In genomic region chr6:108734336-108734922, GRCh38 we compare ENCODE assay signal across 18 cellular contexts.
"Had no signal": no experiment of that assay in that cellular context is flagged by ENCODE, and none has a peak within 500 bp of the region (broad histone marks: within the 10 kb centered on the region; RNA-seq: fewer than 3 reads in every experiment).

No MANE protein-coding gene starts in this region.

- H3K9me3 ChIP-seq: adrenal gland, breast epithelium, esophagus squamous epithelium, thyroid gland, uterus had no signal

- H3K27ac Mint-ChIP-seq: activated naive CD4-positive, alpha-beta T cell treated with anti-CD3 and anti-CD28 coated beads, Interleukin-2, amount 50 U/mL, for 72 hours; dendritic cell treated with granulocyte-macrophage colony-stimulating factor and Interleukin-4, amounts not matched to agents 40 ng/mL and 50 ng/mL, for 4 days; nephron progenitor cell had no signal

- H3K27ac ChIP-seq: adrenal gland, breast epithelium, esophagus squamous epithelium, thyroid gland, uterus had no signal

- H3K4me3 ChIP-seq: adrenal gland, breast epithelium, esophagus squamous epithelium, lung, thyroid gland, uterus had no signal

- H3K4me1 ChIP-seq: adrenal gland, uterus had no signal

- H3K4me3 Mint-ChIP-seq: dendritic cell treated with granulocyte-macrophage colony-stimulating factor and Interleukin-4, amounts not matched to agents 40 ng/mL and 50 ng/mL, for 4 days; nephron progenitor cell had no signal

- ATAC-seq: activated naive CD4-positive, alpha-beta T cell treated with anti-CD3 and anti-CD28 coated beads, Interleukin-2, amount 50 U/mL, for 72 hours had no signal

- H3K27me3 ChIP-seq: breast epithelium, esophagus squamous epithelium, thyroid gland, uterus had no signal

- H3K36me3 ChIP-seq: adrenal gland, breast epithelium, esophagus squamous epithelium, thyroid gland, uterus had no signal

- H3K9me3 Mint-ChIP-seq: activated naive CD4-positive, alpha-beta T cell treated with anti-CD3 and anti-CD28 coated beads, Interleukin-2, amount 50 U/mL, for 72 hours; dendritic cell treated with granulocyte-macrophage colony-stimulating factor and Interleukin-4, amounts not matched to agents 40 ng/mL and 50 ng/mL, for 4 days; nephron progenitor cell had no signal

- DNase-seq: activated CD4-positive, alpha-beta T cell treated with anti-CD3 and anti-CD28 coated beads, Interleukin-2, amount 50 U/mL, for 1 hour; activated CD4-positive, CD25-positive, alpha-beta regulatory T cell treated with anti-CD3 and anti-CD28 coated beads, Interleukin-2, amount 50 U/mL, for 72 hours; activated gamma-delta T cell; effector CD8-positive, alpha-beta T cell; esophagus squamous epithelium; nephron progenitor cell; occipital lobe; posterior cingulate gyrus; stimulated activated CD8-positive, alpha-beta memory T cell treated with anti-CD3 and anti-CD28 coated beads, Interleukin-4, amount 100 ng/mL, for 48 hours; stimulated activated naive CD4-positive, alpha-beta T cell; T1000; uterus had no signal

- H3K36me3 Mint-ChIP-seq: activated naive CD4-positive, alpha-beta T cell treated with anti-CD3 and anti-CD28 coated beads, Interleukin-2, amount 50 U/mL, for 72 hours had no signal
